Comparison of ENCODE assay signal across 19 cellular contexts in genomic region chr3:156389151-156389760, GRCh38.
DNase-seq lines count a peak whose midpoint lies in the region; ATAC-seq and TF ChIP-seq lines count a peak whose summit lies in the region.
"Had no signal": no experiment of that assay in that cellular context is flagged by ENCODE, and none has a peak within 500 bp of the region (broad histone marks: within the 10 kb centered on the region; RNA-seq: fewer than 3 reads in every experiment).

No MANE protein-coding gene starts in this region.

- no peaks in the 10 kb centered on the region for H3K36me3 Mint-ChIP-seq in glutamatergic neuron (ENCODE audit: unreplicated experiment)
- no peaks in the 10 kb centered on the region for H3K36me3 Mint-ChIP-seq in HFFc6 (ENCODE audit: low read depth)
- H3K36me3 Mint-ChIP-seq: CD8-positive, alpha-beta memory T cell had no signal

- no peak for TF ChIP-seq CTCF in glutamatergic neuron (IDR thresholded peaks at IDR 0.05; ENCODE audit: partially characterized antibody, unreplicated experiment)
- no peak for TF ChIP-seq CTCF in HFFc6 (IDR thresholded peaks at IDR 0.05)

- H3K27me3 Mint-ChIP-seq in glutamatergic neuron (ENCODE audit: unreplicated experiment) (peaks cover 3% of the 10 kb centered on the region), HFFc6 (ENCODE audit: insufficient read depth) (peaks cover 12% of the 10 kb centered on the region)

- no peaks in the 10 kb centered on the region for H3K9me3 Mint-ChIP-seq in glutamatergic neuron (ENCODE audit: unreplicated experiment)
- H3K9me3 Mint-ChIP-seq in HFFc6 = no peaks in the 10 kb centered on the region
- H3K9me3 Mint-ChIP-seq: CD8-positive, alpha-beta memory T cell; GM23338 had no signal

- DNase-seq in AG08395 (ENCODE audit: low spot score) (peak; percentile 12), NCI-H774 (lab: John Stamatoyannopoulos, UW) (peak; percentile 11), glutamatergic neuron (no peak), HFFc6 (no peak), DMS153 (lab: John Stamatoyannopoulos, UW) (no peak), Kasumi-1 (lab: John Stamatoyannopoulos, UW) (no peak)
- DNase-seq: activated CD4-positive, alpha-beta T cell treated with anti-CD3 and anti-CD28 coated beads for 4 hours; activated CD8-positive, alpha-beta memory T cell treated with anti-CD3 and anti-CD28 coated beads, Interleukin-2, amount 50 U/mL, for 4 hours; activated gamma-delta T cell treated with Interleukin-2 at 50 U/mL for 16 hours; CD8-positive, alpha-beta memory T cell; gastrocnemius medialis; left lung; NCI-H1092 treated with DMSO at 0.1 percent for 48 hours; NCI-H526 treated with DMSO at 0.1 percent for 48 hours; nucleus accumbens had no signal

- H3K4me1 Mint-ChIP-seq in glutamatergic neuron (ENCODE audit: low read depth, unreplicated experiment) (peaks cover 17% of the 10 kb centered on the region), HFFc6 (ENCODE audit: low read depth) (peaks cover 14% of the 10 kb centered on the region)
- H3K4me1 Mint-ChIP-seq: CD8-positive, alpha-beta memory T cell; GM23338 had no signal

- H3K27ac Mint-ChIP-seq in glutamatergic neuron (ENCODE audit: unreplicated experiment) (peak overlapping the region; percentile 19), HFFc6 (no peak overlapping the region)
- H3K27ac Mint-ChIP-seq: CD8-positive, alpha-beta memory T cell; GM23338 had no signal

- no peak overlapping the region for H3K4me3 Mint-ChIP-seq in glutamatergic neuron (ENCODE audit: unreplicated experiment)
- H3K4me3 Mint-ChIP-seq in HFFc6 = no peak overlapping the region
- H3K4me3 Mint-ChIP-seq: CD8-positive, alpha-beta memory T cell; GM23338 had no signal

- peak; percentile 8 for ATAC-seq in GM18909 (IDR thresholded peaks at IDR 0.05; ENCODE audit: poor library complexity, unreplicated experiment)
- ATAC-seq in HG03108 (IDR thresholded peaks at IDR 0.05; ENCODE audit: unreplicated experiment) = no peak
- ATAC-seq: gastrocnemius medialis, GM23338, left lung, Panc1 had no signal

Comparison
In these comparisons a context has a peak if more than half of its experiments do, and no peak if none do; other contexts are left out.
1. DNase-seq: peak in AG08395 (single experiment) and NCI-H774 (single experiment); none in glutamatergic neuron (single experiment), HFFc6 (single experiment), DMS153 (single experiment) and Kasumi-1 (0 of 2).